Comparison of ENCODE assay signal across 13 cellular contexts in the genomic region with DNA sequence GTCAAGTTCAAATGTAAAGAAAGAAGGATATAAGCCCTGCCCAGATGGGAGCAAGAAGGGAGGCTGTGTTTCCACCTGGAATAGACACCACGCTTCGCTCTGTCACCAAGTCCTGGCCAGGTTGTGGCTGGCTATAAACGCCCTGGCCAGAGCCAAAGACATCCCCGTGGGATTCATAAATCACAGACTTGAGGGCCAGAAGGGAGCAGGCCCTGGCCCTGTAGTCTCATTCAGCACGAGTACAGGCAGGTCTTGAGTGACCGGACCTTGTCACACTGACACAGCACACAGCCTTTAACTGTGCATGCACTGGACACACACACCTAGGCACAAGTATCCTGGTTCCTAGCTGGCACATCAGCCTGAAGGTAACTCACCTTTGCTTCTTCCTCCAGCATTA.
DNase-seq lines count a peak whose midpoint lies in the region; ATAC-seq and TF ChIP-seq lines count a peak whose summit lies in the region.
"Had no signal": no experiment of that assay in that cellular context is flagged by ENCODE, and none has a peak within 500 bp of the region (broad histone marks: within the 10 kb centered on the region; RNA-seq: fewer than 3 reads in every experiment).

No MANE protein-coding gene starts in this region.

- no peak overlapping the region for H2BK12ac ChIP-seq in neuronal stem cell (ENCODE audit: low read length)

- H3K4ac ChIP-seq in neuronal stem cell (ENCODE audit: low read length) = no peak overlapping the region

- H2BK5ac ChIP-seq in neuronal stem cell (ENCODE audit: low read length) = no peak overlapping the region

- H3K79me1 ChIP-seq in neuronal stem cell (ENCODE audit: low read depth, low read length) = no peaks in the 10 kb centered on the region

- H3K27ac ChIP-seq in heart right ventricle (peak overlapping the region; percentile 83 to 97 (median 94)), right cardiac atrium (ENCODE audit: low read length) (no peak overlapping the region), coronary artery (peak overlapping the region in 1 of 2 donors; percentile 9), neuronal stem cell (replicated peaks; ENCODE audit: low read length) (no peak overlapping the region)
- H3K27ac ChIP-seq: PC-9 had no signal

- DNase-seq in heart right ventricle (no peak), right cardiac atrium (no peak), coronary artery (ENCODE audit: low spot score) (peak; percentile 46), neuronal stem cell (ENCODE audit: low spot score) (no peak), NCI-H1092 (lab: John Stamatoyannopoulos, UW) (no peak), midbrain (lab: John Stamatoyannopoulos, UW) (no peak)
- DNase-seq: NCI-H1048, NCI-H2107, NCI-H69, PC-9 had no signal

- H3K23ac ChIP-seq in neuronal stem cell (ENCODE audit: low read depth, low read length, poor library complexity) = no peak overlapping the region

- no peak overlapping the region for H3K9ac ChIP-seq in neuronal stem cell (ENCODE audit: low read depth, low read length, poor library complexity)

- H4K91ac ChIP-seq in neuronal stem cell (ENCODE audit: low read depth, low read length, poor library complexity) = no peak overlapping the region

- no peak overlapping the region for H3K4me2 ChIP-seq in neuronal stem cell (ENCODE audit: insufficient read depth, low read length, poor library complexity, severe bottlenecking)
- H3K4me2 ChIP-seq: GM23338, PC-9 had no signal

- 75 to 84% methylated on average over 6 of the region's 6 CpGs for WGBS in heart right ventricle, 2 donors
- WGBS in right cardiac atrium = 82% methylated on average over 6 of the region's 6 CpGs
- whole genome bisulfite sequencing in neuronal stem cell (ENCODE audit: extremely low coverage in 2 of 2, insufficient read length in 2 of 2, insufficient replicate concordance in 1 of 2), 2 donors = no CpG with 5 or more reads among the region's 6 CpGs

- no peak overlapping the region for H2AK5ac ChIP-seq in neuronal stem cell (ENCODE audit: low read depth, low read length)

- no peak overlapping the region for H3K18ac ChIP-seq in neuronal stem cell (ENCODE audit: low read length)

- TF ChIP-seq CTCF in heart right ventricle (IDR thresholded peaks at IDR 0.05) (no peak), coronary artery (IDR thresholded peaks at IDR 0.05) (no peak)

- no peak overlapping the region for H2AFZ ChIP-seq in neuronal stem cell (ENCODE audit: low read length)
- H2AFZ ChIP-seq: GM23338, PC-9 had no signal

- H2BK15ac ChIP-seq in neuronal stem cell (ENCODE audit: low read length) = no peak overlapping the region

- ATAC-seq in heart right ventricle (no peak), right cardiac atrium (no peak), SK-N-SH treated with all-trans-retinoic acid at 6 μM for 48 hours (no peak)
- ATAC-seq: GM23338, K562 had no signal

- H3K4me3 ChIP-seq in heart right ventricle (no peak overlapping the region), right cardiac atrium (ENCODE audit: low read length) (no peak overlapping the region), coronary artery (no peak overlapping the region), neuronal stem cell (ENCODE audit: low read length in 2 of 2) (no peak overlapping the region)
- H3K4me3 ChIP-seq: GM23338, K562, PC-9 had no signal

- H3K9me3 ChIP-seq in heart right ventricle = no peaks in the 10 kb centered on the region
- H3K9me3 ChIP-seq in right cardiac atrium (ENCODE audit: control insufficient read depth, low read length) = no peaks in the 10 kb centered on the region
- H3K9me3 ChIP-seq in neuronal stem cell (replicated peaks in 1 of 2; ENCODE audit: control insufficient read depth in 2 of 2, insufficient read depth in 1 of 2, low read depth in 1 of 2, low read length in 2 of 2) = peaks cover 0 to 1% of the 10 kb centered on the region in 2 donors

- intact Hi-C loops in heart right ventricle (cut with DNase I) = loop anchor here in 1 of 10 donors (5.0 kb wide), 1 partner anchor 93 kb away; a partner anchor contains a TSS
- intact Hi-C loops in right cardiac atrium (cut with DNase I) = loop anchor here in 2 of 4 donors (10.0 kb wide), 2 partner anchors 91 to 101 kb away; a partner anchor contains a TSS

- H3K14ac ChIP-seq in neuronal stem cell (ENCODE audit: low read length) = peak overlapping the region; percentile 63

- peaks cover 6 to 58% (median 29%) of the 10 kb centered on the region in 9 donors for H3K4me1 ChIP-seq in heart right ventricle
- peaks cover 5% of the 10 kb centered on the region for H3K4me1 ChIP-seq in right cardiac atrium (ENCODE audit: control insufficient read depth, insufficient read depth, low read length)
- no peaks in the 10 kb centered on the region for H3K4me1 ChIP-seq in neuronal stem cell (ENCODE audit: control insufficient read depth in 2 of 2, insufficient read depth in 1 of 2, low read depth in 1 of 2, low read length in 2 of 2)

- peaks cover 0 to 17% (median 4%) of the 10 kb centered on the region in 7 donors for H3K27me3 ChIP-seq in heart right ventricle
- no peaks in the 10 kb centered on the region for H3K27me3 ChIP-seq in right cardiac atrium (ENCODE audit: control insufficient read depth, insufficient read depth)
- H3K27me3 ChIP-seq in neuronal stem cell (ENCODE audit: control insufficient read depth in 3 of 3, insufficient read depth in 3 of 3, low read depth in 1 of 3, low read length in 3 of 3) = peaks cover 8 to 66% (median 23%) of the 10 kb centered on the region in 3 experiments

- H3K36me3 ChIP-seq in heart right ventricle (no peaks in the 10 kb centered on the region), neuronal stem cell (replicated peaks in 1 of 2; ENCODE audit: control insufficient read depth in 2 of 2, insufficient read depth in 2 of 2, low read length in 2 of 2) (no peaks in the 10 kb centered on the region)

- no peak overlapping the region for H4K8ac ChIP-seq in neuronal stem cell (ENCODE audit: low read depth, low read length)

- no peak overlapping the region for H2BK120ac ChIP-seq in neuronal stem cell (ENCODE audit: low read depth, low read length)

TF ChIP-seq in SK-N-SH treated with all-trans-retinoic acid at 6 μM for 48 hours, 23 proteins besides CTCF, POLR2A, EP300 and RAD21:
- TF ChIP-seq ZNF8 (CRISPR knock-in tag; IDR thresholded peaks at IDR 0.05) (no peak), ESRRG (CRISPR knock-in tag; IDR thresholded peaks at IDR 0.05) (no peak), SNAI2 (CRISPR knock-in tag; IDR thresholded peaks at IDR 0.05) (no peak), CSDC2 (CRISPR knock-in tag; IDR thresholded peaks at IDR 0.05) (no peak), BACH2 (CRISPR knock-in tag; IDR thresholded peaks at IDR 0.05; ENCODE audit: borderline replicate concordance) (no peak), TCF4 (CRISPR knock-in tag; IDR thresholded peaks at IDR 0.05; ENCODE audit: borderline replicate concordance) (no peak)

Comparison
In these comparisons a context has a peak if more than half of its experiments do, and no peak if none do; other contexts are left out.
1. H3K27ac ChIP-seq: peak in heart right ventricle (10 of 10); none in right cardiac atrium (single experiment) and neuronal stem cell (single experiment).